In the genomic region with DNA sequence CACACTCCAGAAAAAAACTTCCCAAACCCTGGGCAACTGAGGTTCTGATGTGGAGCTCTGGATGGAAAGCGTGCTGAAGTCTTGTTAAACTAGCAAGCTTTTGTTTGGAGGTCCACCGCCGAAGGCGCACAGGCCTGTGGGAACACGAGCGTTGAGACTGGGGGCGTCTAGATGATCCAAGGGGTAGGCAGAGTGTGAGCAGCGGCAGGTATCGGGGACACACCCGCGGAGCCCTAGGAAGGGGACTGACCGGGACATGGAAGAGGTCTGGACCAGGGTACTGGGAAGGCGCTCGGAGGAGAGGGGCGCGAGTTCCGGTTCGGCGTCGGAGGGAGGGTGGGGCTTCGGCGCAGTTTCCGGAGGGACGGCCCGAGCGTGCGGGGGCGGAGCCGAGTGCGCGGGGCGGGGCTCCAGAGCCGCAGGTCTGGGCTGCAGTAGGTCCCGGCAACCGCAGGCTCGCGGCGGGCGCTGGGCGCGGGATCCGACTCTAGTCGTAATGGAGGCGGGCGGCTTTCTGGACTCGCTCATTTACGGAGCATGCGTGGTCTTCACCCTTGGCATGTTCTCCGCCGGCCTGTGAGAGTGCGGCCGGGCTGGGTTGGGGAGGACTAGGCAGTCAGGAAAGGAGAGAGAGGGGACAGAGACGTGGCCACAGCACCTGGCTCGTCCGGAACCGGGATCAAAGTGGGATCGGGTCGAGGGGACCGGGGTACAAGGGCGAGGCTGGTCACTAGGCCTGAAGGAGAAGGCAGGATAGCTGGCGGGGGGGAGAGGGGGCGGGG, we compare ENCODE assay signal across 8 cellular contexts. TPM values are rescaled to one million over a fixed set of nuclear protein-coding genes. Genes with fewer than 3 reads are reported as not detected.
A peak's percentile ranks its signal among the peaks of the same experiment; 100 is the strongest.
DNase-seq lines count a peak whose midpoint lies in the region; ATAC-seq and TF ChIP-seq lines count a peak whose summit lies in the region.

A gene with protein sequence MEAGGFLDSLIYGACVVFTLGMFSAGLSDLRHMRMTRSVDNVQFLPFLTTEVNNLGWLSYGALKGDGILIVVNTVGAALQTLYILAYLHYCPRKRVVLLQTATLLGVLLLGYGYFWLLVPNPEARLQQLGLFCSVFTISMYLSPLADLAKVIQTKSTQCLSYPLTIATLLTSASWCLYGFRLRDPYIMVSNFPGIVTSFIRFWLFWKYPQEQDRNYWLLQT (plus strand): TSS at position 437 of the 782 bp plus-strand sequence. CDS start 60 bp downstream, at position 497.

- TF ChIP-seq POLR2A in lower leg skin (IDR thresholded peaks at IDR 0.05): peak in 1 of 2 donors; percentile 63

- 1 to 2% methylated on average over 55 to 61 of the region's 62 CpGs for WGBS in lower leg skin, 2 donors

- peak; percentile 71 for ATAC-seq in GM19452 (IDR thresholded peaks at IDR 0.05; ENCODE audit: unreplicated experiment)

- TF ChIP-seq CTCF in lower leg skin (IDR thresholded peaks at IDR 0.05): no peak

- intact Hi-C loops in lower leg skin (cut with DNase I; ENCODE audit: low total_unique reads): no loop called here

- DNase-seq in CD1c-positive myeloid dendritic cell (ENCODE audit: extremely low spot score) (peak; percentile 98), HK-2 (ENCODE audit: unreplicated experiment) (peak; percentile 97), NCI-H82 treated with DMSO at 0.1 percent for 48 hours (lab: John Stamatoyannopoulos, UW; ENCODE audit: unreplicated experiment) (peak; percentile 86), dermis microvascular lymphatic vessel endothelial cell (ENCODE audit: low read depth in 2 of 2) (peak; percentile 81 to 95), lower leg skin (ENCODE audit: low spot score in 2 of 2) (peak; percentile 91 to 99)
- DNase-seq in activated CD4-positive, alpha-beta T cell treated with anti-CD3 and anti-CD28 coated beads, Interleukin-2, amount 50 U/mL, for 48 hours: peak; percentile 95
- DNase-seq in stimulated activated CD4-positive, alpha-beta T cell treated with anti-CD3 and anti-CD28 coated beads, Interleukin-4, amount 100 ng/mL, for 4 hours: peak; percentile 88 to 92

- peak within 1 kb of the TSS; percentile 60 for H3K4me3 ChIP-seq in lower leg skin (ENCODE audit: low read depth, poor library complexity, severe bottlenecking)

RNA-seq across cellular contexts. Expression of the gene that starts here (rescaled TPM):
- total RNA-seq in dermis microvascular lymphatic vessel endothelial cell: 48.5 and 48.7 TPM in 2 replicates
- 10 to 100 TPM; 33.3 to 59.4 (median 43.7) TPM for total RNA-seq in lower leg skin

Comparison
In these comparisons a context has a peak if more than half of its experiments do, and no peak if none do; other contexts are left out.
1. Peak in every context shown above with its lines: DNase-seq, ATAC-seq and H3K4me3 ChIP-seq.